Comparison of ENCODE assay signal across 8 cellular contexts in the genomic region with DNA sequence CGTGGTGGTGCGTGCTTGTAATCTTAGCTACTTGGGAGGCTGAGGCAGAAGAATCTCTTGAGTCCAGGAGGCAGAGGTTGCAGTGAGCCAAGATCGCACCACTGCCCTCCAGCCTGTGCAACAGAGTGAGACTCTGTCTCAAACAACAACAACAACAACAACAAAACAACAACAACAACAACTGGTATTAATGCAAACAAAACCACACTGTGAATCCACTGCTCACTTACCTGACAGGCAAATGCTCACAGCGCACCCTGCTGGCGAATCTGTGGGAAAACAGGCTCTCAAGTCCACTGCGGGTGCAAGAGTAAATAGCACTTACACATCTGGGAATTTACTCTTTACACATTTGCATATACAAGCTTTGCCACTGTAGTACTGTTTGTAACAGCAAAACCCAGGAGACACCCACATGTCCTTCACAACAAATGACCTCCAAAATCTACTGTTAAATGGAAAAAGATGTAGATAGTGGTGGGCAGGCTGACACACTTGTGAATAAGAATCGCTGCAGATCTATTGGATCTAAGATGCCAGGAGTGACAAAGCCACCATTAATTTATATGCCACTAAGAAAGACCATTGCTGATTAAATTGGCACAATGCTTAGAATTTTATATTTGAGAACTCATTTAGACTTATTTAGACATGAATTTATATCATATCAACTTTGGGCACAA. TPM values are rescaled to one million over a fixed set of nuclear protein-coding genes. Genes with fewer than 3 reads are reported as not detected.
A peak's percentile ranks its signal among the peaks of the same experiment; 100 is the strongest.
DNase-seq lines count a peak whose midpoint lies in the region; ATAC-seq and TF ChIP-seq lines count a peak whose summit lies in the region.

No MANE protein-coding gene starts in this region.

- H3K36me3 ChIP-seq in adrenal gland (replicated peaks in 1 of 2), result peaks cover 0 to 12% of the 10 kb centered on the region in 2 donors
- H3K36me3 ChIP-seq in heart right ventricle, result peaks cover 0 to 43% (median 10%) of the 10 kb centered on the region in 9 donors

- intact Hi-C loops in adrenal gland (cut with DNase I), result loop anchor here in 1 of 2 donors (2.0 kb wide), 1 partner anchor 125 kb away; no protein-coding TSS in a partner anchor
- intact Hi-C loops in heart right ventricle (cut with DNase I), result loop anchor here in 9 of 10 donors (1.0 to 5.0 kb wide), 4 partner anchors 123 to 125 kb away; no protein-coding TSS in a partner anchor

- no peaks in the 10 kb centered on the region for H3K36me3 Mint-ChIP-seq in T-helper 17 cell (ENCODE audit: low read depth)

- no peaks in the 10 kb centered on the region for H3K4me1 ChIP-seq in adrenal gland (replicated peaks in 1 of 2)
- H3K4me1 ChIP-seq in heart right ventricle, result peaks cover 0 to 24% (median 0%) of the 10 kb centered on the region in 9 donors

- H3K4me1 Mint-ChIP-seq in T-helper 17 cell, result peaks cover 32% of the 10 kb centered on the region

- H3K4me3 Mint-ChIP-seq in T-helper 17 cell, result peak overlapping the region; percentile 3

- H3K27me3 Mint-ChIP-seq in T-helper 17 cell, result no peaks in the 10 kb centered on the region

- H3K27ac ChIP-seq in adrenal gland, result no peak overlapping the region
- no peak overlapping the region for H3K27ac ChIP-seq in heart right ventricle

- H3K27ac Mint-ChIP-seq in T-helper 17 cell, result peak overlapping the region; percentile 27

- H3K27me3 ChIP-seq in adrenal gland, result no peaks in the 10 kb centered on the region
- H3K27me3 ChIP-seq in heart right ventricle, result no peaks in the 10 kb centered on the region

- 36 to 47% (median 41%) methylated on average over 7 of the region's 7 CpGs for WGBS in adrenal gland, 4 donors
- WGBS in heart right ventricle, 2 donors, result 43% methylated on average over 7 of the region's 7 CpGs

- peak; percentile 53 for DNase-seq in NK-92 treated with Interleukin-12 subunit alpha and Interleukin-12 subunit beta, amount 100 ng/mL, for 24 hours (lab: John Stamatoyannopoulos, UW)
- DNase-seq in NK-92 (lab: John Stamatoyannopoulos, UW; ENCODE audit: unreplicated experiment), result no peak
- DNase-seq in NCI-H128 (lab: John Stamatoyannopoulos, UW; ENCODE audit: unreplicated experiment), result peak; percentile 50
- peak; percentile 67 to 68 (median 67) for DNase-seq in T-helper 17 cell
- peak; percentile 62 to 88 (median 74) for DNase-seq in adrenal gland
- DNase-seq in heart right ventricle, result peak; percentile 72 to 76
- peak; percentile 54 for DNase-seq in retina

- TF ChIP-seq POLR2A in adrenal gland (IDR thresholded peaks at IDR 0.05), result no peak

- H3K9me3 ChIP-seq in T-helper 17 cell (ENCODE audit: control insufficient read depth, low read length, poor library complexity, severe bottlenecking), result no peaks in the 10 kb centered on the region
- H3K9me3 ChIP-seq in adrenal gland (replicated peaks in 1 of 3), result no peaks in the 10 kb centered on the region
- no peaks in the 10 kb centered on the region for H3K9me3 ChIP-seq in heart right ventricle

- TF ChIP-seq CTCF in adrenal gland (IDR thresholded peaks at IDR 0.05) (peak; percentile 74 to 88 (median 85)), heart right ventricle (IDR thresholded peaks at IDR 0.05) (peak; percentile 65 to 91 (median 85))

- ATAC-seq in T-helper 17 cell, result peak; percentile 66
- ATAC-seq in heart right ventricle, result peak in 6 of 8 donors; percentile 57 to 80 (median 72)
- no peak for ATAC-seq in HG03457 (IDR thresholded peaks at IDR 0.05; ENCODE audit: unreplicated experiment)

- no peak overlapping the region for H3K4me3 ChIP-seq in adrenal gland
- no peak overlapping the region for H3K4me3 ChIP-seq in heart right ventricle

RNA-seq across cellular contexts. Expression of a gene that starts 29.3 kb away (rescaled TPM):
- total RNA-seq in T-helper 17 cell, result 10 to 100 TPM; 57.7 to 63.1 TPM
- 100 to 1,000 TPM in 4 of 8 donors, 10 to 100 TPM in 4; 52.5 to 491 (median 98.9) TPM for total RNA-seq in adrenal gland
- 100 to 1,000 TPM in 1 of 3 donors, 10 to 100 TPM in 2; 46.1 to 510 (median 61.1) TPM for polyA plus RNA-seq in adrenal gland
- total RNA-seq in heart right ventricle, result 10 to 100 TPM; 54.6 to 75.6 (median 63.8) TPM
- polyA plus RNA-seq in heart right ventricle, result 10 to 100 TPM; 39.4 to 46.9 TPM

RNA-seq across cellular contexts. Expression of a gene that starts 44.5 kb away (rescaled TPM):
- total RNA-seq in T-helper 17 cell, result 100 to 1,000 TPM in 1 of 2 donors, 10 to 100 TPM in 1; 77.9 to 113 TPM
- 100 to 1,000 TPM in 6 of 8 donors, 10 to 100 TPM in 2; 51.7 to 571 (median 151) TPM for total RNA-seq in adrenal gland
- polyA plus RNA-seq in adrenal gland, result 100 to 1,000 TPM; 111 to 917 (median 149) TPM
- total RNA-seq in heart right ventricle, result 100 to 1,000 TPM; 112 to 276 (median 140) TPM
- 100 to 1,000 TPM; 110 to 311 TPM for polyA plus RNA-seq in heart right ventricle

RNA-seq across cellular contexts. Expression of a gene that starts 53.9 kb away (rescaled TPM):
- total RNA-seq in T-helper 17 cell, result 1 to 10 TPM in 1 of 2 donors, under 1 TPM in 1; 0.78 to 1.8 TPM
- 10 to 100 TPM in 6 of 8 donors, 1 to 10 TPM in 2; 8.5 to 19.7 (median 14.0) TPM for total RNA-seq in adrenal gland
- polyA plus RNA-seq in adrenal gland, result 1 to 10 TPM; 1.8 to 2.5 (median 1.9) TPM
- 1 to 10 TPM in 6 of 10 donors, under 1 TPM in 4; 0.23 to 7.3 (median 1.7) TPM for total RNA-seq in heart right ventricle
- polyA plus RNA-seq in heart right ventricle, result 1 to 10 TPM in 1 of 2 donors, under 1 TPM in 1; 0.88 to 1.2 TPM
